In the genomic region with DNA sequence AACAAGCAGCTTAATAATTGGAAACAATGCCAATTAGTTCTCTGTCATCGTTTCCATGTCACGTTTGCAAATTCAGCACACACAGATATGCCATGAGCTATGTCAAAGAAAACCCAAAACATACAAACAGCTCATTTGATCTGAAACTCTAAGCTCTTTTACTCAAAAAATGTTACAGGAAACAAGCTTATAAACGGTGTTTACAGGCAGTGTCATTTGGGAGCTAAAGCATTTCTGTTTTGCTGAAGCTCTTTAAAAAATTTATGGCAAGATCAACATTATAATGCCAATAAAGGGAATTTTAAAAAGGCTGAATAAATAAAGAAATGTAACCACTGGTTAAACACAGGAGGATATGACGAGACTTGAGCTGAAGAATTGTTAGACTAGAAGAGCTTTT, we compare ENCODE assay signal across 25 cellular contexts.
DNase-seq lines count a peak whose midpoint lies in the region; ATAC-seq, FAIRE-seq and TF ChIP-seq lines count a peak whose summit lies in the region.
"Had no signal": no experiment of that assay in that cellular context is flagged by ENCODE, and none has a peak within 500 bp of the region (broad histone marks: within the 10 kb centered on the region; RNA-seq: fewer than 3 reads in every experiment).

No MANE protein-coding gene starts in this region.

- 34 to 45% methylated on average over 4 of the region's 4 CpGs for WGBS in pancreas, 2 donors

- no peak overlapping the region for H3K9ac ChIP-seq in SK-N-MC (ENCODE audit: insufficient read length)
- H3K9ac ChIP-seq: BLaER1 had no signal

- H3K9me3 ChIP-seq in SK-N-MC (ENCODE audit: low read depth, low read length) (no peaks in the 10 kb centered on the region), pancreas (no peaks in the 10 kb centered on the region)
- H3K9me3 ChIP-seq: BE2C had no signal

- no peak for FAIRE-seq in pancreas (lab: Jason Lieb, UNC)
- FAIRE-seq: A204.1, GM12878, GM12892, GM18507 had no signal

- intact Hi-C loops in pancreas (cut with DNase I): no loop called here

- TF ChIP-seq CTCF in LNCaP clone FGC (IDR thresholded peaks at IDR 0.05; ENCODE audit: control insufficient read depth, extremely low read depth, insufficient read depth): no peak
- no peak for TF ChIP-seq CTCF in pancreas (IDR thresholded peaks at IDR 0.05)

- DNase-seq in LNCaP clone FGC (ENCODE audit: low read depth) (peak; percentile 81), SK-N-MC (ENCODE audit: low read depth, low spot score) (no peak), HuH-7.5 (ENCODE audit: low spot score) (no peak), pancreas (no peak)
- DNase-seq: 8988T; ACHN; BE2C; C1 segment of cervical spinal cord; CD4-positive, alpha-beta memory T cell; CD4-positive, CD25-positive, alpha-beta regulatory T cell; CD8-positive, alpha-beta memory T cell; COR-L47; DMS 273 treated with DMSO at 0.1 percent for 48 hours; DMS153; DMS53; DMS79; DND-41; EL; GDM1 had no signal

- ATAC-seq in HG02981 (IDR thresholded peaks at IDR 0.05; ENCODE audit: unreplicated experiment): no peak
- ATAC-seq in pancreas: no peak
- ATAC-seq: GM12878 had no signal

- H3K27ac ChIP-seq in SK-N-MC: peak overlapping the region; percentile 26; the same call in 1 of the 2 replicates
- no peak overlapping the region for H3K27ac ChIP-seq in pancreas
- H3K27ac ChIP-seq: BLaER1 had no signal

- peaks cover 0 to 4% (median 0%) of the 10 kb centered on the region in 4 donors for H3K27me3 ChIP-seq in pancreas
- H3K27me3 ChIP-seq: BE2C, BLaER1 had no signal

- no peak overlapping the region for H3K4me3 ChIP-seq in LNCaP clone FGC (ENCODE audit: low read depth, low read length)
- peak overlapping the region; percentile 14; the same call in 1 of the 2 replicates for H3K4me3 ChIP-seq in SK-N-MC
- H3K4me3 ChIP-seq in pancreas: no peak overlapping the region
- H3K4me3 ChIP-seq: BLaER1, GM12878 had no signal

- H3K36me3 ChIP-seq in SK-N-MC (ENCODE audit: insufficient read depth, low read length) (no peaks in the 10 kb centered on the region), pancreas (no peaks in the 10 kb centered on the region)
- H3K36me3 ChIP-seq: BE2C, BLaER1 had no signal

- H3K4me1 ChIP-seq in pancreas: no peaks in the 10 kb centered on the region
- H3K4me1 ChIP-seq: BE2C had no signal
